ENCODE assay signal across 22 cellular contexts in genomic region chr20:23291575-23292240, GRCh38.
"Had no signal": no experiment of that assay in that cellular context is flagged by ENCODE, and none has a peak within 500 bp of the region (broad histone marks: within the 10 kb centered on the region; RNA-seq: fewer than 3 reads in every experiment).

No MANE protein-coding gene starts in this region.

- H3K4me3 ChIP-seq: dorsolateral prefrontal cortex, esophagus muscularis mucosa, gastrocnemius medialis, lung, neural progenitor cell had no signal

- H3K36me3 ChIP-seq: esophagus muscularis mucosa, gastrocnemius medialis, neural progenitor cell had no signal

- H3K9me3 ChIP-seq: esophagus muscularis mucosa, gastrocnemius medialis had no signal

- H3K27ac ChIP-seq: dorsolateral prefrontal cortex, esophagus muscularis mucosa, gastrocnemius medialis, neural progenitor cell had no signal

- H2AFZ ChIP-seq: neural progenitor cell had no signal

- H3K4me2 ChIP-seq: neural progenitor cell had no signal

- DNase-seq: activated CD4-positive, alpha-beta T cell treated with anti-CD3 and anti-CD28 coated beads for 1 hour; activated CD4-positive, alpha-beta T cell treated with anti-CD3 and anti-CD28 coated beads, Interleukin-2, amount 50 U/mL, for 1 hour; activated CD8-positive, alpha-beta T cell treated with anti-CD3 and anti-CD28 coated beads, Interleukin-2, amount 10 ng/mL, durations not matched to agents 7 days and 5 days; activated gamma-delta T cell; aorta; caudate nucleus; dorsolateral prefrontal cortex; effector memory CD8-positive, alpha-beta T cell; gastrocnemius medialis; hypothalamus; islet precursor cell; left colon; naive thymus-derived CD8-positive, alpha-beta T cell; retina; small intestine; stimulated activated CD4-positive, alpha-beta T cell treated with anti-CD3 and anti-CD28 coated beads, Interleukin-15, amount 100 ng/mL, for 24 hours; T-helper 9 cell had no signal

- FAIRE-seq: small intestine had no signal

- H3K27me3 ChIP-seq: gastrocnemius medialis, neural progenitor cell had no signal

- H3K9ac ChIP-seq: neural progenitor cell had no signal

- ATAC-seq: activated CD8-positive, alpha-beta T cell treated with anti-CD3 and anti-CD28 coated beads, Interleukin-2, amount 10 ng/mL, durations not matched to agents 7 days and 5 days; activated naive CD4-positive, alpha-beta T cell treated with anti-CD3 and anti-CD28 coated beads, Interleukin-2, amount 50 U/mL, for 72 hours; effector memory CD8-positive, alpha-beta T cell; gastrocnemius medialis; left colon; naive thymus-derived CD8-positive, alpha-beta T cell; stimulated activated memory B cell treated with anti-CD40 and anti-IgM and Interleukin-4, amounts not matched to agents 10 μg/mL and 1 μg/mL and 100 μg/mL, for 72 hours had no signal
